Comparison of ENCODE assay signal across 11 cellular contexts in genomic region chr14:81243499-81243898, GRCh38.
"Had no signal": no experiment of that assay in that cellular context is flagged by ENCODE, and none has a peak within 500 bp of the region (broad histone marks: within the 10 kb centered on the region; RNA-seq: fewer than 3 reads in every experiment).

No MANE protein-coding gene starts in this region.

- H3K4me3 Mint-ChIP-seq: GM23338, H9, HFFc6 had no signal

- H3K27ac ChIP-seq: GM23248 had no signal

- H3K36me3 ChIP-seq: HAP-1 had no signal

- H3K4me3 ChIP-seq: GM23248, GM23338, HAP-1 had no signal

- H3K4me2 ChIP-seq: GM23338 had no signal

- ATAC-seq: GM23338, HCT116 had no signal

- DNase-seq: GM23248, GOT3, H7, H9, HCEC 1CT, HFFc6 had no signal

- H3K27ac Mint-ChIP-seq: GM23338, H9, HFFc6 had no signal

- H3K4me1 Mint-ChIP-seq: GM23338, H9 had no signal

- H3K4me1 ChIP-seq: HAP-1 had no signal

- H3K9me3 ChIP-seq: HAP-1 had no signal

- FAIRE-seq: H1, H54 had no signal

- H2AFZ ChIP-seq: GM23248, GM23338 had no signal

- H3K9ac ChIP-seq: GM23248 had no signal
